Comparison of ENCODE assay signal across 23 cellular contexts in the genomic region with DNA sequence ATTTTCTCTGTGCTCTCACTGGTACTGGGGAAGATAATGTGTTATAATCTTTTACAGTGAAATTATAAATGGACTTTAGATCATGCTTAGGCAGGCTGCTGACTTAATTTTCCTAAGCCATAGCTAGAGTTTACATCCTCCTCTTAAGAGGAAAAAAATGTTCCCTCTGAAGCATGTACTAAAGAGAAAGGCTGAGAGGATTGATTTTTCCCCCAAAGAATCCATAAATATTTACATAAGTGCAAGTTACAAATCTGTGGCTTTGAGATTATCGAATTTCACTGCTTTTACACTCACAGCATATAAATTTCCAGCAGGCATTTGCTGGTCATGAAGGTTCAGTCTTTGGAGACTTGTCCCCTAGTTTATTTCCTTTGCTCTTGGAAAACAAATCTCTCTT. TPM values are rescaled to one million over a fixed set of nuclear protein-coding genes. Genes with fewer than 3 reads are reported as not detected.
A peak's percentile ranks its signal among the peaks of the same experiment; 100 is the strongest.
DNase-seq lines count a peak whose midpoint lies in the region; ATAC-seq and TF ChIP-seq lines count a peak whose summit lies in the region.
"Had no signal": no experiment of that assay in that cellular context is flagged by ENCODE, and none has a peak within 500 bp of the region (broad histone marks: within the 10 kb centered on the region; RNA-seq: fewer than 3 reads in every experiment).

No MANE protein-coding gene starts in this region.

- no peaks in the 10 kb centered on the region for H3K9me3 Mint-ChIP-seq in stimulated activated memory B cell treated with anti-CD40 and anti-IgM and Interleukin-4, amounts not matched to agents 10 μg/mL and 1 μg/mL and 100 μg/mL, for 72 hours
- no peaks in the 10 kb centered on the region for H3K9me3 Mint-ChIP-seq in endodermal cell
- H3K9me3 Mint-ChIP-seq: CD8-positive, alpha-beta memory T cell had no signal

- POLR2A ChIA-PET in AG04450 (lab: Yijun Ruan, JAX): no interaction called here
- POLR2A ChIA-PET in HEK293 (lab: Yijun Ruan, JAX): no interaction called here

- H3K4me1 ChIP-seq in HEK293 (ENCODE audit: control insufficient read depth, insufficient read depth, low read length) (peaks cover 7% of the 10 kb centered on the region), mesenchymal stem cell (ENCODE audit: control insufficient read depth, insufficient read depth, low read depth, low read length) (peaks cover 2% of the 10 kb centered on the region), osteoblast (ENCODE audit: insufficient read depth, low read length) (no peaks in the 10 kb centered on the region), endodermal cell (ENCODE audit: control insufficient read depth, insufficient read depth, low read length) (no peaks in the 10 kb centered on the region)

- H2BK120ac ChIP-seq in mesenchymal stem cell (ENCODE audit: low read depth, low read length): no peak overlapping the region

- H3K27me3 ChIP-seq in AG04450 (ENCODE audit: control insufficient read depth, insufficient read depth, low read length) (peaks cover 2% of the 10 kb centered on the region), mesenchymal stem cell (ENCODE audit: control insufficient read depth in 1 of 2, insufficient read depth in 1 of 2, low read length in 2 of 2) (no peaks in the 10 kb centered on the region), osteoblast (ENCODE audit: insufficient read depth, low read length) (no peaks in the 10 kb centered on the region), endodermal cell (ENCODE audit: control insufficient read depth, insufficient read depth, low read length, poor library complexity, severe bottlenecking) (no peaks in the 10 kb centered on the region)

- H3K36me3 Mint-ChIP-seq in stimulated activated memory B cell treated with anti-CD40 and anti-IgM and Interleukin-4, amounts not matched to agents 10 μg/mL and 1 μg/mL and 100 μg/mL, for 72 hours: no peaks in the 10 kb centered on the region
- no peaks in the 10 kb centered on the region for H3K36me3 Mint-ChIP-seq in endodermal cell (ENCODE audit: low read depth)
- H3K36me3 Mint-ChIP-seq: CD4-positive, CD25-positive, alpha-beta regulatory T cell; CD8-positive, alpha-beta memory T cell had no signal

- H2AFZ ChIP-seq in mesenchymal stem cell (ENCODE audit: low read depth, low read length) (no peak overlapping the region), osteoblast (ENCODE audit: low read length) (no peak overlapping the region)
- H2AFZ ChIP-seq: GM23248 had no signal

- no peaks in the 10 kb centered on the region for H3K79me2 ChIP-seq in osteoblast (ENCODE audit: insufficient read depth, low read length)

- peaks cover 21% of the 10 kb centered on the region for H3K27me3 Mint-ChIP-seq in stimulated activated memory B cell treated with anti-CD40 and anti-IgM and Interleukin-4, amounts not matched to agents 10 μg/mL and 1 μg/mL and 100 μg/mL, for 72 hours
- H3K27me3 Mint-ChIP-seq in endodermal cell (ENCODE audit: insufficient read depth): no peaks in the 10 kb centered on the region
- H3K27me3 Mint-ChIP-seq: CD4-positive, CD25-positive, alpha-beta regulatory T cell had no signal

- H3K4me3 ChIP-seq in AG04450 (ENCODE audit: low read depth, low read length) (no peak overlapping the region), HEK293 (ENCODE audit: low read depth, low read length) (no peak overlapping the region), fibroblast of villous mesenchyme (ENCODE audit: low read depth, low read length) (no peak overlapping the region), mesenchymal stem cell (ENCODE audit: insufficient read depth in 1 of 2, low read depth in 1 of 2, low read length in 2 of 2) (no peak overlapping the region), osteoblast (ENCODE audit: insufficient read depth, low read length) (no peak overlapping the region), endodermal cell (ENCODE audit: low read length) (no peak overlapping the region)
- H3K4me3 ChIP-seq: GM12878, GM23248 had no signal

- H2BK12ac ChIP-seq in mesenchymal stem cell (ENCODE audit: low read length in 2 of 2): no peak overlapping the region

- H3K18ac ChIP-seq in mesenchymal stem cell (ENCODE audit: low read depth in 1 of 2, low read length in 2 of 2): no peak overlapping the region

- 40% methylated on average over 1 of the region's 1 CpG for WGBS in mesenchymal stem cell
- 86 to 91% methylated on average over 1 of the region's 1 CpG for WGBS in endodermal cell (ENCODE audit: insufficient coverage in 1 of 2, insufficient read length in 1 of 2), 2 experiments

- H3K9ac ChIP-seq in mesenchymal stem cell (ENCODE audit: low read length) (no peak overlapping the region), endodermal cell (ENCODE audit: extremely low read depth, low read length, poor library complexity, severe bottlenecking) (no peak overlapping the region)
- H3K9ac ChIP-seq: GM23248 had no signal

- no peak overlapping the region for H3K4me2 ChIP-seq in mesenchymal stem cell (ENCODE audit: low read length, poor library complexity, severe bottlenecking)
- no peak overlapping the region for H3K4me2 ChIP-seq in osteoblast (ENCODE audit: insufficient read depth, low read length)

- no peak for ATAC-seq in stimulated activated memory B cell treated with anti-CD40 and anti-IgM and Interleukin-4, amounts not matched to agents 10 μg/mL and 1 μg/mL and 100 μg/mL, for 72 hours
- no peak for ATAC-seq in GM21515 (IDR thresholded peaks at IDR 0.05; ENCODE audit: unreplicated experiment)
- ATAC-seq: GM12878 had no signal

- TF ChIP-seq CTCF in AG04450 (IDR thresholded peaks at IDR 0.05; ENCODE audit: low read depth, low read length) (no peak), HEK293 (tag by site-specific recombination; IDR thresholded peaks at IDR 0.05) (no peak), fibroblast of villous mesenchyme (IDR thresholded peaks at IDR 0.05; ENCODE audit: insufficient read depth, low read depth, low read length) (no peak), osteoblast (IDR thresholded peaks at IDR 0.05; ENCODE audit: extremely low read depth, low read depth, low read length) (no peak), endodermal cell (conservative IDR thresholded peaks at IDR 0.05) (no peak)

- H3K14ac ChIP-seq in mesenchymal stem cell (ENCODE audit: low read length in 2 of 2): no peak overlapping the region

- H3K36me3 ChIP-seq in HEK293 (ENCODE audit: control insufficient read depth in 2 of 2, insufficient read depth in 1 of 2, low read length in 2 of 2) (no peaks in the 10 kb centered on the region), mesenchymal stem cell (ENCODE audit: control insufficient read depth in 1 of 2, insufficient read depth in 2 of 2, low read depth in 1 of 2, low read length in 2 of 2) (no peaks in the 10 kb centered on the region), osteoblast (ENCODE audit: insufficient read depth, low read length) (no peaks in the 10 kb centered on the region), endodermal cell (ENCODE audit: control insufficient read depth, insufficient read depth, low read length) (no peaks in the 10 kb centered on the region)

- DNase-seq in AG04450 (ENCODE audit: low read depth, low spot score) (no peak), fibroblast of villous mesenchyme (ENCODE audit: low read depth) (peak; percentile 10), mesenchymal stem cell (peak; percentile 25), osteoblast (ENCODE audit: insufficient read length, low spot score, missing footprints) (no peak), endodermal cell (no peak)
- DNase-seq: 8988T; C1 segment of cervical spinal cord; CD4-positive, CD25-positive, alpha-beta regulatory T cell; CD8-positive, alpha-beta memory T cell; COR-L47; DMS 273 treated with DMSO at 0.1 percent for 48 hours; DMS53; DND-41; EL; GM23248; HCEC 1CT; HFFc6 had no signal

- no peaks in the 10 kb centered on the region for H3K9me3 ChIP-seq in AG04450 (ENCODE audit: control insufficient read depth, insufficient read depth, low read length)
- H3K9me3 ChIP-seq in HEK293 (ENCODE audit: control insufficient read depth, insufficient read depth, low read depth, low read length): no peaks in the 10 kb centered on the region
- no peaks in the 10 kb centered on the region for H3K9me3 ChIP-seq in mesenchymal stem cell (ENCODE audit: control insufficient read depth, low read length)
- no peaks in the 10 kb centered on the region for H3K9me3 ChIP-seq in osteoblast (ENCODE audit: low read depth, low read length)
- H3K9me3 ChIP-seq in endodermal cell (ENCODE audit: control insufficient read depth, low read length): no peaks in the 10 kb centered on the region

- H3K4me3 Mint-ChIP-seq in stimulated activated memory B cell treated with anti-CD40 and anti-IgM and Interleukin-4, amounts not matched to agents 10 μg/mL and 1 μg/mL and 100 μg/mL, for 72 hours: no peak overlapping the region
- H3K4me3 Mint-ChIP-seq in endodermal cell: no peak overlapping the region
- H3K4me3 Mint-ChIP-seq: B cell; CD4-positive, CD25-positive, alpha-beta regulatory T cell; CD8-positive, alpha-beta memory T cell; HFFc6 had no signal

- no peak overlapping the region for H3K23ac ChIP-seq in mesenchymal stem cell (ENCODE audit: low read length in 2 of 2)

- no peak overlapping the region for H2AK5ac ChIP-seq in mesenchymal stem cell (ENCODE audit: low read length, severe bottlenecking)

- H4K8ac ChIP-seq in mesenchymal stem cell (ENCODE audit: low read length): no peak overlapping the region

- no peak overlapping the region for H4K91ac ChIP-seq in mesenchymal stem cell (ENCODE audit: low read length)

- no peaks in the 10 kb centered on the region for H3K4me1 Mint-ChIP-seq in stimulated activated memory B cell treated with anti-CD40 and anti-IgM and Interleukin-4, amounts not matched to agents 10 μg/mL and 1 μg/mL and 100 μg/mL, for 72 hours
- H3K4me1 Mint-ChIP-seq in endodermal cell: peaks cover 4% of the 10 kb centered on the region
- H3K4me1 Mint-ChIP-seq: B cell; CD4-positive, CD25-positive, alpha-beta regulatory T cell; CD8-positive, alpha-beta memory T cell had no signal

- H3K27ac Mint-ChIP-seq in stimulated activated memory B cell treated with anti-CD40 and anti-IgM and Interleukin-4, amounts not matched to agents 10 μg/mL and 1 μg/mL and 100 μg/mL, for 72 hours: no peak overlapping the region
- no peak overlapping the region for H3K27ac Mint-ChIP-seq in endodermal cell
- H3K27ac Mint-ChIP-seq: B cell; CD4-positive, CD25-positive, alpha-beta regulatory T cell; CD8-positive, alpha-beta memory T cell; HFFc6 had no signal

- H3K4ac ChIP-seq in mesenchymal stem cell (ENCODE audit: low read depth in 1 of 2, low read length in 2 of 2): no peak overlapping the region

- H4K20me1 ChIP-seq in osteoblast (ENCODE audit: insufficient read depth, low read length): no peaks in the 10 kb centered on the region

- H2BK5ac ChIP-seq in mesenchymal stem cell (ENCODE audit: low read depth, low read length, poor library complexity, severe bottlenecking): no peak overlapping the region

- peak overlapping the region; percentile 33 for H3K27ac ChIP-seq in AG04450 (ENCODE audit: low read depth, low read length)
- H3K27ac ChIP-seq in HEK293 (ENCODE audit: extremely low read depth, low read depth, low read length): no peak overlapping the region
- H3K27ac ChIP-seq in mesenchymal stem cell (ENCODE audit: low read length, poor library complexity, severe bottlenecking): no peak overlapping the region
- H3K27ac ChIP-seq in osteoblast (ENCODE audit: low read depth, low read length): no peak overlapping the region
- no peak overlapping the region for H3K27ac ChIP-seq in endodermal cell (ENCODE audit: low read depth, low read length)
- H3K27ac ChIP-seq: GM23248, HL-60 had no signal

- H2BK15ac ChIP-seq in mesenchymal stem cell (ENCODE audit: low read depth, poor library complexity, severe bottlenecking): no peak overlapping the region

- CTCF ChIA-PET in AG04450 (lab: Charles Lee) (no interaction called here), HEK293 (lab: Yijun Ruan, JAX) (no interaction called here)

- H3K79me1 ChIP-seq in mesenchymal stem cell (replicated peaks; ENCODE audit: low read length, poor library complexity, severe bottlenecking): peaks cover 17% of the 10 kb centered on the region

RNA-seq across cellular contexts. Expression of a gene that starts 43.7 kb away (rescaled TPM):
- 22.1 and 23.3 TPM in 2 replicates for polyA plus RNA-seq in AG04450 (2011; rRNA removed)
- 52.6 and 68.0 TPM in 2 replicates for polyA minus RNA-seq in AG04450 (2011; rRNA and poly(A)+ RNA removed)
- total RNA-seq in fibroblast of villous mesenchyme (6.0 and 9.3 TPM in 2 replicates), osteoblast (5.0 and 5.1 TPM in 2 replicates), endodermal cell (1 to 10 TPM in 1 of 2 donors, under 1 TPM in 1; 0.53 to 2.6 TPM)
- polyA plus RNA-seq in mesenchymal stem cell (2013, experiment 1 of 2): 2.7 TPM
- polyA plus RNA-seq in mesenchymal stem cell (2013, experiment 2 of 2): 2.8 TPM
- polyA plus RNA-seq in endodermal cell (2013, experiment 1 of 2): 6.1 TPM
- polyA plus RNA-seq in endodermal cell (2013, experiment 2 of 2): 4.3 TPM
- total RNA-seq: CD8-positive, alpha-beta memory T cell had no signal
- polyA plus RNA-seq: CD4-positive, CD25-positive, alpha-beta regulatory T cell; CD8-positive, alpha-beta memory T cell had no signal

Comparison
In these comparisons a context has a peak if more than half of its experiments do, and no peak if none do; other contexts are left out.
1. DNase-seq: peak in fibroblast of villous mesenchyme (single experiment) and mesenchymal stem cell (single experiment); none in AG04450 (single experiment), osteoblast (single experiment) and endodermal cell (single experiment).